In genomic region chr4:185737489-185738037, GRCh38 we compare ENCODE assay signal across 12 cellular contexts.
A peak's percentile ranks its signal among the peaks of the same experiment; 100 is the strongest.
DNase-seq lines count a peak whose midpoint lies in the region; ATAC-seq and TF ChIP-seq lines count a peak whose summit lies in the region.
"Had no signal": no experiment of that assay in that cellular context is flagged by ENCODE, and none has a peak within 500 bp of the region (broad histone marks: within the 10 kb centered on the region; RNA-seq: fewer than 3 reads in every experiment).

No MANE protein-coding gene starts in this region.

- 36% methylated on average over 8 of the region's 21 CpGs; no CpG with 5 or more reads in 1 of the 2 experiments for WGBS in IMR-90 (ENCODE audit: extremely low coverage in 2 of 2, insufficient read length in 1 of 2), 2 experiments

- no peak overlapping the region; the same call in 1 of the 2 replicates for H4K91ac ChIP-seq in IMR-90 (ENCODE audit: insufficient read depth, low read depth, low read length)

- H3K4me1 Mint-ChIP-seq in dendritic cell treated with granulocyte-macrophage colony-stimulating factor and Interleukin-4, amounts not matched to agents 40 ng/mL and 50 ng/mL, for 4 days (ENCODE audit: low read depth): peaks cover 80% of the 10 kb centered on the region

- peaks cover 46% of the 10 kb centered on the region for H3K27me3 ChIP-seq in IMR-90 (ENCODE audit: control insufficient read depth, insufficient read depth, low read length)
- H3K27me3 ChIP-seq: upper lobe of right lung had no signal

- H4K20me1 ChIP-seq in IMR-90 (ENCODE audit: insufficient read depth, low read length): no peaks in the 10 kb centered on the region

- H4K8ac ChIP-seq in IMR-90 (ENCODE audit: low read depth in 2 of 2, low read length in 2 of 2): no peak overlapping the region; a peak in 1 of 4 replicates

- no peak overlapping the region for H3K9ac ChIP-seq in IMR-90 (ENCODE audit: low read depth, low read length)

- peaks cover 3% of the 10 kb centered on the region for H3K27me3 Mint-ChIP-seq in dendritic cell treated with granulocyte-macrophage colony-stimulating factor and Interleukin-4, amounts not matched to agents 40 ng/mL and 50 ng/mL, for 4 days

- no peak for ATAC-seq in IMR-90 (ENCODE audit: low read depth)
- peak; percentile 5 for ATAC-seq in left lobe of liver

- in situ Hi-C loops in IMR-90 (cut with MboI; ENCODE audit: low sequenced_read_pairs): no loop called here

- no peaks in the 10 kb centered on the region for H3K36me3 ChIP-seq in IMR-90 (ENCODE audit: control insufficient read depth, insufficient read depth, low read length)
- H3K36me3 ChIP-seq: upper lobe of right lung had no signal

- H3K27ac Mint-ChIP-seq in dendritic cell treated with granulocyte-macrophage colony-stimulating factor and Interleukin-4, amounts not matched to agents 40 ng/mL and 50 ng/mL, for 4 days: peak overlapping the region; percentile 33

- CTCF ChIA-PET in IMR-90 (lab: Yijun Ruan, JAX): no interaction called here

- DNase-seq in IMR-90 (no peak), left lobe of liver (ENCODE audit: low spot score) (no peak), NCI-H2171 (lab: John Stamatoyannopoulos, UW) (no peak), NCI-H2029 (lab: John Stamatoyannopoulos, UW) (no peak), NCI-H187 treated with DMSO at 0.1 percent for 48 hours (lab: John Stamatoyannopoulos, UW) (no peak), SHP77 (lab: John Stamatoyannopoulos, UW) (no peak)
- DNase-seq: activated CD8-positive, alpha-beta memory T cell treated with anti-CD3 and anti-CD28 coated beads, Interleukin-2, amount 50 U/mL, for 48 hours; Karpas-422; NK-92 treated with Interleukin-12 subunit alpha and Interleukin-12 subunit beta, amount 100 ng/mL, for 24 hours; upper lobe of right lung had no signal

- H3K4me2 ChIP-seq in IMR-90 (ENCODE audit: low read depth, low read length): peak overlapping the region; percentile 33

- TF ChIP-seq POLR2A in IMR-90 (IDR thresholded peaks at IDR 0.05; ENCODE audit: low read depth, low read length): no peak

- TF ChIP-seq CTCF in IMR-90 (conservative IDR thresholded peaks at IDR 0.05; ENCODE audit: low read depth, low read length): no peak

- POLR2A ChIA-PET in IMR-90 (lab: Charles Lee; ENCODE audit: unreplicated experiment): interaction anchor here (0.6 kb wide), 1 partner anchor 265 kb away, joined by 5 read pairs; no protein-coding TSS in a partner anchor

- dilution Hi-C loops in IMR-90 (cut with HindIII; ENCODE audit: low sequenced_read_pairs, unreplicated experiment): no loop called here

- no peak overlapping the region for H3K23ac ChIP-seq in IMR-90 (ENCODE audit: low read depth, low read length)

- no peak overlapping the region for H2BK20ac ChIP-seq in IMR-90 (ENCODE audit: low read depth, low read length)

- peak overlapping the region; percentile 37; the same call in 1 of the 2 replicates for H3K27ac ChIP-seq in IMR-90 (ENCODE audit: insufficient read depth, low read length)
- peak overlapping the region in 12 of 21 experiments; percentile 17 to 82 (median 54) for H3K27ac ChIP-seq in skin epidermis
- H3K27ac ChIP-seq: upper lobe of right lung had no signal

- peaks cover 4% of the 10 kb centered on the region; the same call in 1 of the 2 replicates for H3K4me1 ChIP-seq in IMR-90 (ENCODE audit: control insufficient read depth, insufficient read depth, low read length)

- H3K9me1 ChIP-seq in IMR-90 (ENCODE audit: insufficient read depth, low read length): no peaks in the 10 kb centered on the region

- no peaks in the 10 kb centered on the region for H3K79me1 ChIP-seq in IMR-90 (ENCODE audit: low read depth in 1 of 2, low read length in 2 of 2)

- no peak overlapping the region for H3K4me3 Mint-ChIP-seq in dendritic cell treated with granulocyte-macrophage colony-stimulating factor and Interleukin-4, amounts not matched to agents 40 ng/mL and 50 ng/mL, for 4 days

- H3K9me3 ChIP-seq in IMR-90 (ENCODE audit: control insufficient read depth, insufficient read depth, low read length): peaks cover 7% of the 10 kb centered on the region
- H3K9me3 ChIP-seq: upper lobe of right lung had no signal

- H3K36me3 Mint-ChIP-seq in dendritic cell treated with granulocyte-macrophage colony-stimulating factor and Interleukin-4, amounts not matched to agents 40 ng/mL and 50 ng/mL, for 4 days (ENCODE audit: low read depth): no peaks in the 10 kb centered on the region

- H3K4me3 ChIP-seq in IMR-90 (ENCODE audit: insufficient read depth, low read depth, low read length) (no peak overlapping the region), skin epidermis (no peak overlapping the region)

- peak overlapping the region; percentile 65 for H2AFZ ChIP-seq in IMR-90 (replicated peaks; ENCODE audit: low read length, poor library complexity)

- H2BK5ac ChIP-seq in IMR-90 (ENCODE audit: low read depth, low read length, poor library complexity, severe bottlenecking): no peak overlapping the region

- peaks cover 7% of the 10 kb centered on the region for H3K9me3 Mint-ChIP-seq in dendritic cell treated with granulocyte-macrophage colony-stimulating factor and Interleukin-4, amounts not matched to agents 40 ng/mL and 50 ng/mL, for 4 days

- H3K56ac ChIP-seq in IMR-90 (ENCODE audit: extremely low read depth, insufficient read depth, low read length): no peak overlapping the region

- H3K14ac ChIP-seq in IMR-90 (replicated peaks; ENCODE audit: low read depth, low read length): 0 out of 2 replicates have a peak overlapping the region, but pooled peaks have one; percentile 28

- BruUV-seq in IMR-90 (replicated peaks; lab: Mats Ljungman, UMichigan): no TSS peak

- H3K4ac ChIP-seq in IMR-90 (ENCODE audit: low read depth, low read length): no peak overlapping the region

- H2AK5ac ChIP-seq in IMR-90 (ENCODE audit: low read depth, low read length): no peak overlapping the region

- peak overlapping the region; percentile 50; the same call in 1 of the 2 replicates for H3K18ac ChIP-seq in IMR-90 (ENCODE audit: low read depth, low read length)

- no peak overlapping the region; the same call in 1 of the 2 replicates for H4K5ac ChIP-seq in IMR-90 (ENCODE audit: low read depth, low read length)

- intact Hi-C loops in IMR-90 (cut with micrococcal nuclease): no loop called here
- intact Hi-C loops in dendritic cell treated with granulocyte-macrophage colony-stimulating factor and Interleukin-4, amounts not matched to agents 40 ng/mL and 50 ng/mL, for 4 days (cut with micrococcal nuclease): loop anchor here (10.0 kb wide), 1 partner anchor 533 kb away; the partner anchor contains the start of genes CFAP97 and SNX25

- no peak overlapping the region for H2AK9ac ChIP-seq in IMR-90 (replicated peaks; ENCODE audit: low read depth, low read length, poor library complexity)

- no peak overlapping the region for H2BK120ac ChIP-seq in IMR-90 (ENCODE audit: low read depth, low read length)

- no peak for TF ChIP-seq RAD21 in IMR-90 (IDR thresholded peaks at IDR 0.05; ENCODE audit: low read length)

- H2BK15ac ChIP-seq in IMR-90 (ENCODE audit: low read depth, low read length): no peak overlapping the region

TF ChIP-seq in IMR-90, 13 proteins besides CTCF, POLR2A, EP300 and RAD21:
- TF ChIP-seq FOS (IDR thresholded peaks at IDR 0.05; ENCODE audit: low read depth, low read length) (no peak), SMC3 (IDR thresholded peaks at IDR 0.05; ENCODE audit: low read depth, low read length) (no peak), CHD1 (IDR thresholded peaks at IDR 0.05; ENCODE audit: low read depth, low read length) (no peak), BHLHE40 (IDR thresholded peaks at IDR 0.05; ENCODE audit: low read depth, low read length) (no peak), MXI1 (IDR thresholded peaks at IDR 0.05; ENCODE audit: borderline replicate concordance, low read depth, low read length) (no peak), NFE2L2 (IDR thresholded peaks at IDR 0.05; ENCODE audit: low read depth, low read length) (no peak), CEBPB (IDR thresholded peaks at IDR 0.05; ENCODE audit: low read depth, low read length) (no peak), ELK1 (IDR thresholded peaks at IDR 0.05; ENCODE audit: borderline replicate concordance, low read depth, low read length) (no peak), USF2 (IDR thresholded peaks at IDR 0.05; ENCODE audit: low read depth, low read length) (no peak), RCOR1 (IDR thresholded peaks at IDR 0.05; ENCODE audit: insufficient replicate concordance, low read length) (no peak), MAFK (IDR thresholded peaks at IDR 0.05; ENCODE audit: low read depth, low read length) (no peak), MAZ (IDR thresholded peaks at IDR 0.05; ENCODE audit: borderline replicate concordance, low read depth, low read length) (no peak), RFX5 (IDR thresholded peaks at IDR 0.05; ENCODE audit: low read depth, low read length) (no peak)
